ENCODE assay signal across 8 cellular contexts in genomic region chr1:149775550-149776147, GRCh38. TPM values are rescaled to one million over a fixed set of nuclear protein-coding genes. Genes with fewer than 3 reads are reported as not detected.
"Had no signal": no experiment of that assay in that cellular context is flagged by ENCODE, and none has a peak within 500 bp of the region (broad histone marks: within the 10 kb centered on the region; RNA-seq: fewer than 3 reads in every experiment).

No MANE protein-coding gene starts in this region.

RNA-seq across cellular contexts. Expression of gene FCGR1A, which starts 6.8 kb away (rescaled TPM):
- total RNA-seq: activated CD4-positive, alpha-beta memory T cell treated with anti-CD3 and anti-CD28 coated beads for 36 hours; activated CD4-positive, alpha-beta T cell treated with anti-CD3 and anti-CD28 coated beads, Interleukin-2, amount 10 ng/mL, durations not matched to agents 24 days and 14 days; activated T-cell treated with anti-CD3 and anti-CD28 coated beads, Interleukin-2, amount 50 U/mL, for 4 hours; activated T-helper 17 cell treated with anti-CD3 and anti-CD28 coated beads, Interleukin-2, amount 50 U/mL, for 72 hours; astrocyte; fibroblast of lung; mammary epithelial cell; mesothelial cell of epicardium had no signal
